Comparison of ENCODE assay signal across 27 cellular contexts in the genomic region with DNA sequence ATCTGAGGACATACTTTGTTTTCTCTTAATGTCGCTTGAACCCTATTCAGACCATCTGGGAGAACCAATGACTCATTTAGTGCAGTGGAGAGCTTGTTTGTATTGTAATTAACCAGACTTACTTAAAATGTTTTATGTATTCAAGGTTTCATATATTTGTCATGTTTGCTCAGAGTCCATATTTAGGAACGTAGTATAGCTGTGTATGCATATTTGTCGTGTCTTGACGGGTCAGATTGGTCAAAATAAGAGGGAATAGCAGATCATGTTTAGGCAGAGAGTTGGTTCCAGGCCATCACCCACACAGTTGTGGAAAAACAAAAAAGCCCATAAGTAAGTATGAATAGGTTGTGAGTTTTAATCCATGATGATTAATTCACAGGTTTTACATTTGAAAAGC.
"Had no signal": no experiment of that assay in that cellular context is flagged by ENCODE, and none has a peak within 500 bp of the region (broad histone marks: within the 10 kb centered on the region; RNA-seq: fewer than 3 reads in every experiment).

No MANE protein-coding gene starts in this region.

- H3K4me3 Mint-ChIP-seq: memory B cell; naive thymus-derived CD4-positive, alpha-beta T cell; natural killer cell treated with Interleukin-12 subunit alpha and Interleukin-12 subunit beta and Interleukin-15 and Interleukin-18, amount 100 ng/mL, for 72 hours; stimulated activated naive B cell treated with anti-CD40 and anti-IgM and Interleukin-4, amounts not matched to agents 10 μg/mL and 1 μg/mL and 100 μg/mL, for 72 hours had no signal

- H3K27me3 Mint-ChIP-seq: memory B cell; stimulated activated naive B cell treated with anti-CD40 and anti-IgM and Interleukin-4, amounts not matched to agents 10 μg/mL and 1 μg/mL and 100 μg/mL, for 72 hours had no signal

- ATAC-seq: mucosa of descending colon; naive thymus-derived CD4-positive, alpha-beta T cell; natural killer cell treated with Interleukin-12 subunit alpha and Interleukin-12 subunit beta and Interleukin-15 and Interleukin-18, amount 100 ng/mL, for 72 hours; pancreas; right cardiac atrium; sciatic nerve; stimulated activated naive B cell treated with anti-CD40 and anti-IgM and Interleukin-4, amounts not matched to agents 10 μg/mL and 1 μg/mL and 100 μg/mL, for 72 hours; stimulated activated naive CD8-positive, alpha-beta T cell treated with anti-CD3 and anti-CD28 coated beads, Interleukin-15, Interleukin-2, amounts not matched to agents 100 U/mL and 50 U/mL, for 24 hours had no signal

- H3K9me3 Mint-ChIP-seq: natural killer cell treated with Interleukin-12 subunit alpha and Interleukin-12 subunit beta and Interleukin-15 and Interleukin-18, amount 100 ng/mL, for 72 hours had no signal

- H3K27me3 ChIP-seq: pancreas, stomach, testis, thyroid gland, transverse colon, upper lobe of left lung, vagina had no signal

- DNase-seq: islet precursor cell; left ventricle myocardium inferior; midbrain; mucosa of descending colon; naive thymus-derived CD4-positive, alpha-beta T cell; pancreas; posterior cingulate gyrus; retina; right cardiac atrium; stimulated activated CD4-positive, alpha-beta T cell treated with anti-CD3 and anti-CD28 coated beads, Interleukin-12 subunit alpha, Interleukin-12 subunit beta, amount 100 ng/mL, for 4 hours; stimulated activated CD4-positive, alpha-beta T cell treated with anti-CD3 and anti-CD28 coated beads, Interleukin-15, amount 100 ng/mL, for 24 hours; stimulated activated CD4-positive, alpha-beta T cell treated with anti-CD3 and anti-CD28 coated beads, Interleukin-2, amount 100 ng/mL, for 24 hours; stimulated activated CD4-positive, alpha-beta T cell treated with anti-CD3 and anti-CD28 coated beads, Interleukin-4, amount 100 ng/mL, for 1 hour; stimulated activated naive B cell treated with anti-CD40 and anti-IgM and Interleukin-4, amounts not matched to agents 10 μg/mL and 1 μg/mL and 100 μg/mL, for 72 hours; stimulated activated naive CD8-positive, alpha-beta T cell treated with anti-CD3 and anti-CD28 coated beads, Interleukin-15, Interleukin-2, amounts not matched to agents 100 U/mL and 50 U/mL, for 24 hours; stomach; testis; thyroid gland; transverse colon; upper lobe of left lung had no signal

- H3K4me3 ChIP-seq: left ventricle myocardium inferior, lung, mucosa of descending colon, pancreas, prostate gland, skin epidermis, stomach, testis, thyroid gland, transverse colon, upper lobe of left lung, vagina had no signal

- H3K4me1 ChIP-seq: pancreas, prostate gland, stomach, testis, transverse colon, upper lobe of left lung, vagina had no signal

- H3K36me3 Mint-ChIP-seq: memory B cell; stimulated activated naive B cell treated with anti-CD40 and anti-IgM and Interleukin-4, amounts not matched to agents 10 μg/mL and 1 μg/mL and 100 μg/mL, for 72 hours had no signal

- H3K27ac Mint-ChIP-seq: memory B cell; naive thymus-derived CD4-positive, alpha-beta T cell; natural killer cell treated with Interleukin-12 subunit alpha and Interleukin-12 subunit beta and Interleukin-15 and Interleukin-18, amount 100 ng/mL, for 72 hours; stimulated activated naive B cell treated with anti-CD40 and anti-IgM and Interleukin-4, amounts not matched to agents 10 μg/mL and 1 μg/mL and 100 μg/mL, for 72 hours had no signal

- H3K27ac ChIP-seq: left ventricle myocardium inferior, pancreas, prostate gland, skin epidermis, stomach, testis, thyroid gland, transverse colon, upper lobe of left lung, vagina had no signal

- H3K4me1 Mint-ChIP-seq: memory B cell; naive thymus-derived CD4-positive, alpha-beta T cell; stimulated activated naive B cell treated with anti-CD40 and anti-IgM and Interleukin-4, amounts not matched to agents 10 μg/mL and 1 μg/mL and 100 μg/mL, for 72 hours had no signal
